Comparison of ENCODE assay signal across 1 cellular context in the genomic region with DNA sequence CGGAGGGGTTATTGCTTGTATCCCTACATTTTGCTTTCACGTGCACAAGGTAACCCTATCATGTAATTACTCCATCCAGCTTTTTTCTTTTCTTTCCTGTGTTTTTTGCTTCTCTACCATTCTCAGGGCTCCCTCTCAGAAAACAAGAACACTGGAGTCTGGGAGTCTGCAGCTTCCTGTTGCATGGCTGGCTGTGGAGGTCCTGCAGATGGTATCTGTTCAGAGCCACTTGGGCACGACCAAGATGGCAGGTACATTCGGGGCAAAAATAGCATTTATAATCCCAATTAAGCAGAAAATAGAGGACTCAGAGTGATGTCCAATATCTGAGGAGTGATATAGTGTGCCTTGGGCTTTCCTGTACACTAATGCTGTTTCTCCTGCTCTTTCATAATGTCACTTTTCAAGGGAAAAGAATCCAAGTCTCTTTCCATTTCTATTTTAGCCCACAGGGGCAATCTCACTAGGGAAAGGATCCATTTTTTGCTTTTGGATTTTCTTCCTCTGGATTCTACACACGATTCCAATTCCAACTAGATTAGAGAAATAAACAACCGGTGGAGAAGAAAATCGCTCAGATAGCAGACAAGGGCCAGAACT.
TF ChIP-seq lines count a peak whose summit lies in the region.

No MANE protein-coding gene starts in this region.

TF ChIP-seq in K562, 482 proteins besides CTCF, POLR2A, EP300 and RAD21:
- no peak for TF ChIP-seq SIN3B (IDR thresholded peaks at IDR 0.05; ENCODE audit: low read depth)
- no peak for TF ChIP-seq ZNF316 (IDR thresholded peaks at IDR 0.05)
- no peak for TF ChIP-seq WHSC1 (IDR thresholded peaks at IDR 0.05; ENCODE audit: low read length)
